7 cellular contexts compared by ENCODE assay signal in the genomic region with DNA sequence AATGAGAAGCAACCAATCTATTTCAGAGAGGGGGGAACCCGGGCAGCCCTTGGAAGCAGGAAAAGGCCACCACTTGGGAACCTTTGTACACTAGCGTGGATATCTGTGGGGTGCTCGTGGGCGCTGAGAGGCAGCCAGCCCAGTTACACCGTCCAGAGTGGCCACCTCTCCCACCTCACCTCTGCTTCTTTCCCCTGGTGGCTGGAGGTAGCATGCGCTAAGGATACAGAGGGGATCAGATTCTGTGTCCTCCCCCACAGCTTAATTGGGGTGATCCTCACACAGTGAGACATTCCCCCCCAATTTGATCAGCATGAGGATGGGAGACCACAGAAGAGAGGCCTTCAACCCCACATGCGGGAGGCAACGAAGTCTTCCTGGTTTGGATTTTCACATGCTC.
DNase-seq lines count a peak whose midpoint lies in the region; ATAC-seq, FAIRE-seq and TF ChIP-seq lines count a peak whose summit lies in the region.
"Not testable (repeated sequence)": the region's sequence is repeated elsewhere in the genome, so short reads cannot be mapped to it uniquely, and the experiment has no call there.

No MANE protein-coding gene starts in this region.

- TF ChIP-seq RAD21 in HCT116 (IDR thresholded peaks at IDR 0.05; ENCODE audit: low read depth); HepG2 (CRISPR knock-in tag; IDR thresholded peaks at IDR 0.05): not testable (repeated sequence)

- intact Hi-C loops in HCT116 (cut with micrococcal nuclease); Panc1 (cut with micrococcal nuclease; ENCODE audit: unreplicated experiment); HepG2 (cut with micrococcal nuclease; ENCODE audit: unreplicated experiment): not testable (repeated sequence)

- RAD21 ChIA-PET in HCT116 (lab: Charles Lee; ENCODE audit: low non-redundant PET in 1 of 2, low total read pairs in 2 of 2, uncharacterized antibody in 2 of 2, unreplicated experiment in 2 of 2) = not testable (repeated sequence)

- not testable (repeated sequence) for H3K4me3 ChIP-seq in DND-41 (ENCODE audit: low read depth in 1 of 2, low read length in 2 of 2); HCT116 (replicated peaks in 1 of 2; ENCODE audit: low read depth in 1 of 2, low read length in 2 of 2); Panc1 (ENCODE audit: low read depth in 2 of 2, low read length in 2 of 2); bronchial epithelial cell (ENCODE audit: low read depth, low read length); HepG2 (replicated peaks in 1 of 3; ENCODE audit: insufficient read depth in 1 of 3, low read depth in 2 of 3, low read length in 3 of 3); upper lobe of left lung

- POLR2A ChIA-PET in HCT116 (lab: Charles Lee); Panc1 (lab: Charles Lee); HepG2 (lab: Yijun Ruan, JAX): not testable (repeated sequence)

- H3K79me2 ChIP-seq in DND-41 (ENCODE audit: insufficient read depth, low read length); HCT116 (ENCODE audit: insufficient read depth, low read length); HepG2 (ENCODE audit: insufficient read depth, low read length): not testable (repeated sequence)

- not testable (repeated sequence) for H3K4me1 ChIP-seq in DND-41 (ENCODE audit: insufficient read depth, low read length); HCT116 (ENCODE audit: control insufficient read depth in 1 of 2, insufficient read depth in 2 of 2, low read length in 2 of 2); Panc1 (ENCODE audit: control insufficient read depth, insufficient read depth, low read length); HepG2 (ENCODE audit: insufficient read depth, low read length); upper lobe of left lung

- H2AFZ ChIP-seq in DND-41 (ENCODE audit: low read depth, low read length); HCT116 (ENCODE audit: low read depth, low read length, poor library complexity, severe bottlenecking); HepG2 (ENCODE audit: low read length): not testable (repeated sequence)

- not testable (repeated sequence) for H3K9me2 ChIP-seq in HCT116 (ENCODE audit: insufficient read depth)

- not testable (repeated sequence) for H3K36me3 Mint-ChIP-seq in activated T-cell treated with anti-CD3 and anti-CD28 coated beads, Interleukin-2, amount 50 U/mL, for 4 hours (ENCODE audit: insufficient read depth)

- H3K9me3 Mint-ChIP-seq in activated T-cell treated with anti-CD3 and anti-CD28 coated beads, Interleukin-2, amount 50 U/mL, for 4 hours = not testable (repeated sequence)

- not testable (repeated sequence) for TF ChIP-seq CTCF in DND-41 (IDR thresholded peaks at IDR 0.05; ENCODE audit: borderline replicate concordance, extremely low read depth, low read length, poor library complexity, severe bottlenecking); HCT116 (IDR thresholded peaks at IDR 0.05 in 2 of 3, conservative IDR thresholded peaks at IDR 0.05 in 1 of 3; ENCODE audit: borderline replicate concordance in 1 of 3, insufficient read depth in 1 of 3, low read depth in 2 of 3, low read length in 2 of 3); Panc1 (IDR thresholded peaks at IDR 0.05); bronchial epithelial cell (IDR thresholded peaks at IDR 0.05; ENCODE audit: insufficient read depth, low read length, severe bottlenecking); HepG2 (CRISPR knock-in tag; IDR thresholded peaks at IDR 0.05); upper lobe of left lung (IDR thresholded peaks at IDR 0.05)

- not testable (repeated sequence) for H3K27me3 Mint-ChIP-seq in activated T-cell treated with anti-CD3 and anti-CD28 coated beads, Interleukin-2, amount 50 U/mL, for 4 hours (ENCODE audit: low read depth)

- not testable (repeated sequence) for H3K4me1 Mint-ChIP-seq in activated T-cell treated with anti-CD3 and anti-CD28 coated beads, Interleukin-2, amount 50 U/mL, for 4 hours (ENCODE audit: low read depth)

- TF ChIP-seq EP300 in HepG2 (IDR thresholded peaks at IDR 0.05; ENCODE audit: low read depth in 2 of 2, low read length in 2 of 2); HepG2 (CRISPR knock-in tag; IDR thresholded peaks at IDR 0.05; ENCODE audit: borderline replicate concordance); upper lobe of left lung (IDR thresholded peaks at IDR 0.05): not testable (repeated sequence)

- H4K20me1 ChIP-seq in DND-41 (ENCODE audit: insufficient read depth, low read length); HCT116 (ENCODE audit: insufficient read depth); HepG2 (ENCODE audit: insufficient read depth, low read length): not testable (repeated sequence)

- CTCF ChIA-PET in HCT116 (lab: Charles Lee); Panc1 (lab: Charles Lee); HepG2 (lab: Yijun Ruan, JAX; ENCODE audit: low intra/inter-chr PET ratio, low total read pairs): not testable (repeated sequence)

- H3K27ac ChIP-seq in DND-41 (ENCODE audit: low read length); HCT116 (ENCODE audit: low read depth, low read length); Panc1 (ENCODE audit: low read length); HepG2 (ENCODE audit: extremely low read length, insufficient read depth, low read length); upper lobe of left lung: not testable (repeated sequence)

- H3K27me3 ChIP-seq in DND-41 (ENCODE audit: insufficient read depth, low read length, poor library complexity); HCT116 (ENCODE audit: insufficient read depth, low read length); Panc1 (ENCODE audit: control insufficient read depth, insufficient read depth, low read length); bronchial epithelial cell (ENCODE audit: control insufficient read depth, insufficient read depth, low read length); HepG2 (ENCODE audit: control insufficient read depth in 1 of 2, insufficient read depth in 2 of 2, low read length in 2 of 2); upper lobe of left lung: not testable (repeated sequence)

- not testable (repeated sequence) for TF ChIP-seq POLR2A in HCT116 (IDR thresholded peaks at IDR 0.05; ENCODE audit: borderline replicate concordance, extremely low read depth, insufficient read depth, insufficient read length); HepG2 (IDR thresholded peaks at IDR 0.05; ENCODE audit: insufficient read depth in 1 of 2, low read depth in 2 of 2, low read length in 2 of 2); upper lobe of left lung (IDR thresholded peaks at IDR 0.05)

- not testable (repeated sequence) for BruUV-seq in HCT116 (replicated peaks; lab: Mats Ljungman, UMichigan); Panc1 (replicated peaks; lab: Mats Ljungman, UMichigan); HepG2 (replicated peaks; lab: Mats Ljungman, UMichigan)

- ATAC-seq in DND-41 (ENCODE audit: insufficient read depth, low read depth) (0 out of 3 replicates have a peak, but pooled peaks have one; percentile 14), HCT116 (peak; percentile 52), Panc1 (peak; percentile 60; the same call in 1 of the 2 replicates), HepG2 (peak; percentile 43), upper lobe of left lung (ENCODE audit: low FRiP score in 2 of 2) (peak; percentile 8 to 40)
- peak; percentile 18 to 32 for ATAC-seq in activated T-cell treated with anti-CD3 and anti-CD28 coated beads, Interleukin-2, amount 50 U/mL, for 4 hours

- peak; percentile 43 for FAIRE-seq in bronchial epithelial cell (lab: Jason Lieb, UNC)
- FAIRE-seq in HepG2 (lab: Jason Lieb, UNC) = not testable (repeated sequence)

- not testable (repeated sequence) for H3K9ac ChIP-seq in DND-41 (ENCODE audit: low read depth, low read length); HCT116 (ENCODE audit: low read length); HepG2 (ENCODE audit: insufficient read depth, low read depth, low read length)

- not testable (repeated sequence) for H3K4me2 ChIP-seq in DND-41 (ENCODE audit: insufficient read depth, low read length); HCT116 (ENCODE audit: low read length); HepG2 (ENCODE audit: low read depth, low read length)

- not testable (repeated sequence) for DNase-seq in DND-41; HCT116 (ENCODE audit: low read depth, low spot score); Panc1 (ENCODE audit: low read depth, low spot score); activated T-cell treated with anti-CD3 and anti-CD28 coated beads, Interleukin-2, amount 50 U/mL, for 4 hours; bronchial epithelial cell (ENCODE audit: low read depth); HepG2 (ENCODE audit: low spot score); upper lobe of left lung

- H3K9me3 ChIP-seq in DND-41 (ENCODE audit: insufficient read depth, low read length, severe bottlenecking); HCT116 (ENCODE audit: control insufficient read depth in 1 of 2, insufficient read depth in 1 of 2, low read depth in 1 of 2, low read length in 2 of 2); Panc1 (ENCODE audit: control insufficient read depth, insufficient read depth, low read depth, low read length); HepG2 (ENCODE audit: low read length); upper lobe of left lung: not testable (repeated sequence)

- not testable (repeated sequence) for H3K4me3 Mint-ChIP-seq in activated T-cell treated with anti-CD3 and anti-CD28 coated beads, Interleukin-2, amount 50 U/mL, for 4 hours

- not testable (repeated sequence) for H3K36me3 ChIP-seq in DND-41 (ENCODE audit: insufficient read depth, low read length); HCT116 (ENCODE audit: control insufficient read depth in 1 of 2, insufficient read depth in 2 of 2, low read length in 2 of 2); Panc1 (ENCODE audit: control insufficient read depth, insufficient read depth, low read length); bronchial epithelial cell (ENCODE audit: control insufficient read depth, insufficient read depth, low read length); HepG2 (replicated peaks in 1 of 2; ENCODE audit: control insufficient read depth in 1 of 2, insufficient read depth in 2 of 2, low read length in 2 of 2); upper lobe of left lung

- 93% methylated on average over 2 of the region's 8 CpGs for WGBS in HepG2 (ENCODE audit: low lambda C conversion rate)
- no CpG with 5 or more reads among the region's 8 CpGs for WGBS in upper lobe of left lung, 2 donors

- in situ Hi-C loops in Panc1 (cut with HindIII; ENCODE audit: low pct_unique_long_range_greater_than_20kb, low sequenced_read_pairs); HepG2 (cut with HindIII; ENCODE audit: extremely low pct_ligation_motif_present, low pct_unique_long_range_greater_than_20kb): not testable (repeated sequence)
